Comparison of ENCODE assay signal across 20 cellular contexts in genomic region chr10:133474833-133475734, GRCh38. TPM values are rescaled to one million over a fixed set of nuclear protein-coding genes. Genes with fewer than 3 reads are reported as not detected.
DNase-seq lines count a peak whose midpoint lies in the region; ATAC-seq, FAIRE-seq and TF ChIP-seq lines count a peak whose summit lies in the region.
"Had no signal": no experiment of that assay in that cellular context is flagged by ENCODE, and none has a peak within 500 bp of the region (broad histone marks: within the 10 kb centered on the region; RNA-seq: fewer than 3 reads in every experiment).

No MANE protein-coding gene starts in this region.

- no peaks in the 10 kb centered on the region for H3K36me3 ChIP-seq in CD4-positive, CD25-positive, alpha-beta regulatory T cell (ENCODE audit: control insufficient read depth, insufficient read depth, low read length)
- H3K36me3 ChIP-seq in DND-41 (ENCODE audit: insufficient read depth, low read length) = no peaks in the 10 kb centered on the region
- peaks cover 0 to 3% of the 10 kb centered on the region in 2 donors for H3K36me3 ChIP-seq in kidney (ENCODE audit: control insufficient read depth in 1 of 2, insufficient read depth in 2 of 2, low read length in 2 of 2)
- H3K36me3 ChIP-seq in transverse colon = no peaks in the 10 kb centered on the region
- H3K36me3 ChIP-seq: colonic mucosa, heart right ventricle, uterus had no signal

- H3K4me3 Mint-ChIP-seq in CD4-positive, CD25-positive, alpha-beta regulatory T cell = peak overlapping the region in 1 of 4 donors; percentile 41
- H3K4me3 Mint-ChIP-seq: activated B cell treated with CpG ODN at 0.5 μM for 24 hours, GM23338 had no signal

- H3K4me1 Mint-ChIP-seq in CD4-positive, CD25-positive, alpha-beta regulatory T cell = peaks cover 0 to 20% (median 7%) of the 10 kb centered on the region in 4 donors
- H3K4me1 Mint-ChIP-seq: GM23338 had no signal

- DNase-seq in CD4-positive, CD25-positive, alpha-beta regulatory T cell = peak in 1 of 3 donors; percentile 8
- DNase-seq in DND-41 (peak; percentile 34), kidney (peak; percentile 38), 8988T (no peak), transverse colon (no peak)
- peak; percentile 41 to 60 for DNase-seq in activated CD4-positive, alpha-beta T cell treated with anti-CD3 and anti-CD28 coated beads, Interleukin-2, amount 50 U/mL, for 48 hours
- DNase-seq: activated B cell treated with CpG ODN at 0.5 μM for 24 hours, amniotic stem cell, colonic mucosa, heart right ventricle, IMR-90, NCI-H1105, NCI-H226, uterus had no signal

- H3K79me2 ChIP-seq in DND-41 (ENCODE audit: insufficient read depth, low read length) = no peaks in the 10 kb centered on the region

- H3K9ac ChIP-seq in DND-41 (ENCODE audit: low read depth, low read length) (no peak overlapping the region), kidney (ENCODE audit: low read length in 2 of 2) (no peak overlapping the region)

- ATAC-seq in CD4-positive, CD25-positive, alpha-beta regulatory T cell (ENCODE audit: low read depth in 2 of 2) = peak; percentile 28 to 46
- ATAC-seq in DND-41 (ENCODE audit: insufficient read depth, low read depth) (peak; percentile 84), GM19351 (IDR thresholded peaks at IDR 0.05; ENCODE audit: unreplicated experiment) (no peak)
- ATAC-seq: GM23338 had no signal

- no peak overlapping the region for H3K27ac ChIP-seq in CD4-positive, CD25-positive, alpha-beta regulatory T cell (ENCODE audit: insufficient read depth, low read length, poor library complexity, severe bottlenecking)
- H3K27ac ChIP-seq in DND-41 (ENCODE audit: low read length) (0 out of 2 replicates have a peak overlapping the region, but pooled peaks have one; percentile 16), kidney (ENCODE audit: low read depth in 2 of 2, low read length in 2 of 2) (no peak overlapping the region), transverse colon (no peak overlapping the region)
- H3K27ac ChIP-seq: colonic mucosa, SK-N-MC, uterus had no signal

- TF ChIP-seq POLR2A in transverse colon (IDR thresholded peaks at IDR 0.05) = no peak

- no peak overlapping the region for H2AFZ ChIP-seq in DND-41 (ENCODE audit: low read depth, low read length)
- H2AFZ ChIP-seq: GM23338 had no signal

- no peak for TF ChIP-seq EP300 in transverse colon (IDR thresholded peaks at IDR 0.05; ENCODE audit: low read depth)

- H3K27me3 Mint-ChIP-seq in CD4-positive, CD25-positive, alpha-beta regulatory T cell = no peaks in the 10 kb centered on the region
- H3K27me3 Mint-ChIP-seq: progenitor cell of endocrine pancreas had no signal

- in situ Hi-C loops in transverse colon (cut with MboI; ENCODE audit: low pct_ligation_motif_present in 1 of 4, low pct_unique_long_range_greater_than_20kb in 1 of 4, low sequenced_read_pairs in 3 of 4) = no loop called here

- FAIRE-seq in kidney (lab: Jason Lieb, UNC) = no peak
- FAIRE-seq: G401.6, GM19239 had no signal

- intact Hi-C loops in kidney (cut with DNase I) = no loop called here
- intact Hi-C loops in transverse colon (cut with DNase I; ENCODE audit: low total_unique reads) = no loop called here

- peak overlapping the region in 2 of 3 donors; percentile 38 to 81 for H3K27ac Mint-ChIP-seq in CD4-positive, CD25-positive, alpha-beta regulatory T cell
- H3K27ac Mint-ChIP-seq: activated B cell treated with CpG ODN at 0.5 μM for 24 hours, GM23338, progenitor cell of endocrine pancreas had no signal

- no peak overlapping the region for H3K4me2 ChIP-seq in DND-41 (ENCODE audit: insufficient read depth, low read length)
- H3K4me2 ChIP-seq: GM23338 had no signal

- H3K4me3 ChIP-seq in CD4-positive, CD25-positive, alpha-beta regulatory T cell (ENCODE audit: low read depth, low read length) = no peak overlapping the region
- H3K4me3 ChIP-seq in DND-41 (ENCODE audit: low read depth in 1 of 2, low read length in 2 of 2) (no peak overlapping the region), kidney (ENCODE audit: low read length in 2 of 2) (no peak overlapping the region), transverse colon (no peak overlapping the region)
- H3K4me3 ChIP-seq: colonic mucosa, GM23338, heart right ventricle, SK-N-MC, uterus had no signal

- H3K9me3 ChIP-seq in CD4-positive, CD25-positive, alpha-beta regulatory T cell (ENCODE audit: control insufficient read depth in 2 of 2, low read length in 2 of 2) = no peaks in the 10 kb centered on the region
- no peaks in the 10 kb centered on the region for H3K9me3 ChIP-seq in DND-41 (ENCODE audit: insufficient read depth, low read length, severe bottlenecking)
- no peaks in the 10 kb centered on the region for H3K9me3 ChIP-seq in kidney (ENCODE audit: control insufficient read depth in 1 of 2, low read length in 2 of 2)
- H3K9me3 ChIP-seq in transverse colon = no peaks in the 10 kb centered on the region
- H3K9me3 ChIP-seq: uterus had no signal

- 86 to 87% methylated on average over 2 to 13 of the region's 13 CpGs for WGBS in transverse colon (ENCODE audit: low coverage in 1 of 2), 2 donors

- H3K27me3 ChIP-seq in CD4-positive, CD25-positive, alpha-beta regulatory T cell (ENCODE audit: control insufficient read depth, insufficient read depth, low read length) = no peaks in the 10 kb centered on the region
- H3K27me3 ChIP-seq in DND-41 (ENCODE audit: insufficient read depth, low read length, poor library complexity) (no peaks in the 10 kb centered on the region), transverse colon (no peaks in the 10 kb centered on the region)
- H3K27me3 ChIP-seq: colonic mucosa, heart right ventricle, uterus had no signal

- H3K4me1 ChIP-seq in CD4-positive, CD25-positive, alpha-beta regulatory T cell (ENCODE audit: control insufficient read depth, insufficient read depth, low read length, poor library complexity, severe bottlenecking) = peaks cover 15% of the 10 kb centered on the region
- H3K4me1 ChIP-seq in DND-41 (ENCODE audit: insufficient read depth, low read length) (peaks cover 8% of the 10 kb centered on the region), kidney (ENCODE audit: control insufficient read depth in 1 of 2, insufficient read depth in 1 of 2, low read depth in 1 of 2, low read length in 2 of 2) (no peaks in the 10 kb centered on the region), transverse colon (no peaks in the 10 kb centered on the region)
- H3K4me1 ChIP-seq: colonic mucosa, heart right ventricle, uterus had no signal

- TF ChIP-seq CTCF in DND-41 (IDR thresholded peaks at IDR 0.05; ENCODE audit: borderline replicate concordance, extremely low read depth, low read length, poor library complexity, severe bottlenecking) = no peak
- no peak for TF ChIP-seq CTCF in kidney (IDR thresholded peaks at IDR 0.05; ENCODE audit: borderline replicate concordance, extremely low read depth, insufficient read depth)
- TF ChIP-seq CTCF in transverse colon (IDR thresholded peaks at IDR 0.05) = no peak

- H4K20me1 ChIP-seq in DND-41 (ENCODE audit: insufficient read depth, low read length) = no peaks in the 10 kb centered on the region

- peaks cover 4% of the 10 kb centered on the region for H3K36me3 Mint-ChIP-seq in CD4-positive, CD25-positive, alpha-beta regulatory T cell

- peaks cover 0 to 1% (median 0%) of the 10 kb centered on the region in 7 donors for H3K9me3 Mint-ChIP-seq in CD4-positive, CD25-positive, alpha-beta regulatory T cell

RNA-seq across cellular contexts. Expression of gene SCART1, which starts 21.3 kb away (rescaled TPM):
- total RNA-seq in CD4-positive, CD25-positive, alpha-beta regulatory T cell = 5.6 TPM
- under 1 TPM in 2 of 4 donors, not detected in 2; 0.03 to 0.29 TPM for polyA plus RNA-seq in CD4-positive, CD25-positive, alpha-beta regulatory T cell
- total RNA-seq in kidney (3.9 TPM), transverse colon (1 to 10 TPM; 1.6 to 6.5 (median 3.1) TPM)
- 0.37 TPM for polyA plus RNA-seq in kidney (ENCODE audit: insufficient read depth, low read depth, low replicate concordance)
- polyA plus RNA-seq: GM23338 had no signal

RNA-seq across cellular contexts. Expression of gene SPRN, which starts 50.7 kb away (rescaled TPM):
- total RNA-seq in CD4-positive, CD25-positive, alpha-beta regulatory T cell = not detected
- under 1 TPM; 0.10 to 0.77 (median 0.25) TPM for polyA plus RNA-seq in CD4-positive, CD25-positive, alpha-beta regulatory T cell
- total RNA-seq in kidney (not detected), transverse colon (not detected)
- not detected for polyA plus RNA-seq in kidney (ENCODE audit: insufficient read depth, low read depth, low replicate concordance)
- total RNA-seq: activated B cell treated with CpG ODN at 0.5 μM for 24 hours, colonic mucosa had no signal

RNA-seq across cellular contexts. Expression of gene CYP2E1, which starts 52.1 kb away (rescaled TPM):
- total RNA-seq in CD4-positive, CD25-positive, alpha-beta regulatory T cell = 0.37 TPM
- polyA plus RNA-seq in CD4-positive, CD25-positive, alpha-beta regulatory T cell = under 1 TPM in 1 of 4 donors, not detected in 3; 0.09 TPM
- 2.9 TPM for total RNA-seq in kidney
- 3.4 TPM for polyA plus RNA-seq in kidney (ENCODE audit: insufficient read depth, low read depth, low replicate concordance)
- 1 to 10 TPM in 1 of 4 donors, under 1 TPM in 2, not detected in 1; 0.64 to 3.4 (median 0.96) TPM for total RNA-seq in transverse colon

Comparison
In these comparisons a context has a peak if more than half of its experiments do, and no peak if none do; other contexts are left out.
1. DNase-seq: peak in DND-41 (single experiment), activated CD4-positive, alpha-beta T cell treated with anti-CD3 and anti-CD28 coated beads, Interleukin-2, amount 50 U/mL, for 48 hours (2 of 2) and kidney (single experiment); none in 8988T (single experiment) and transverse colon (single experiment).